Comparison of ENCODE assay signal across 16 cellular contexts in genomic region chr1:44553771-44554170, GRCh38.
DNase-seq lines count a peak whose midpoint lies in the region; ATAC-seq and TF ChIP-seq lines count a peak whose summit lies in the region.
"Had no signal": no experiment of that assay in that cellular context is flagged by ENCODE, and none has a peak within 500 bp of the region (broad histone marks: within the 10 kb centered on the region; RNA-seq: fewer than 3 reads in every experiment).

No MANE protein-coding gene starts in this region.

- DNase-seq in ELR (ENCODE audit: low read depth) (peak; percentile 79), Panc1 (ENCODE audit: low read depth, low spot score) (no peak), dorsolateral prefrontal cortex (no peak), myocyte (ENCODE audit: low read depth) (peak; percentile 74), esophagus muscularis mucosa (ENCODE audit: extremely low spot score) (no peak), T-helper 2 cell (no peak)
- no peak for DNase-seq in activated CD4-positive, CD25-positive, alpha-beta regulatory T cell (lab: John Stamatoyannopoulos, UW)
- DNase-seq: activated naive CD4-positive, alpha-beta T cell treated with anti-CD3 and anti-CD28 coated beads, Interleukin-2, amount 50 U/mL, for 16 hours; CD4-positive, alpha-beta T cell; heart right ventricle; NCI-H2081; stimulated activated naive CD4-positive, alpha-beta T cell had no signal

- no peak for TF ChIP-seq EP300 in esophagus muscularis mucosa (IDR thresholded peaks at IDR 0.05)

- ATAC-seq in Panc1 (peak; percentile 91), HG03432 (IDR thresholded peaks at IDR 0.05; ENCODE audit: unreplicated experiment) (no peak)
- ATAC-seq: heart right ventricle, K562 had no signal

- no peak overlapping the region for H3K27ac ChIP-seq in Panc1 (ENCODE audit: low read length)
- H3K27ac ChIP-seq in dorsolateral prefrontal cortex, result peak overlapping the region in 56 of 59 donors; percentile 3 to 100 (median 67)
- H3K27ac ChIP-seq in esophagus muscularis mucosa (replicated peaks in 1 of 4), result no peak overlapping the region
- H3K27ac ChIP-seq: coronary artery, heart right ventricle, parathyroid adenoma had no signal

- BruUV-seq in Panc1 (replicated peaks; lab: Mats Ljungman, UMichigan), result no TSS peak

- POLR2A ChIA-PET in Panc1 (lab: Charles Lee), result interaction anchor here (1.2 kb wide), 1 partner anchor 16 kb away, joined by 3 read pairs; no protein-coding TSS in a partner anchor

- CTCF ChIA-PET in Panc1 (lab: Charles Lee), result no interaction called here

- no peak overlapping the region for H3K4me3 ChIP-seq in Panc1 (ENCODE audit: low read depth in 2 of 2, low read length in 2 of 2)
- no peak overlapping the region for H3K4me3 ChIP-seq in dorsolateral prefrontal cortex
- H3K4me3 ChIP-seq in esophagus muscularis mucosa, result no peak overlapping the region
- H3K4me3 ChIP-seq: coronary artery, heart right ventricle, K562 had no signal

- no peak for TF ChIP-seq CTCF in Panc1 (IDR thresholded peaks at IDR 0.05)
- TF ChIP-seq CTCF in dorsolateral prefrontal cortex (IDR thresholded peaks at IDR 0.05 in 54 of 56, conservative IDR thresholded peaks at IDR 0.05 in 2 of 56; ENCODE audit: low read depth in 1 of 56, partially characterized antibody in 56 of 56), result no peak
- TF ChIP-seq CTCF in esophagus muscularis mucosa (IDR thresholded peaks at IDR 0.05), result no peak

- intact Hi-C loops in Panc1 (cut with micrococcal nuclease; ENCODE audit: unreplicated experiment), result no loop called here
- intact Hi-C loops in dorsolateral prefrontal cortex (cut with DNase I), result no loop called here
- intact Hi-C loops in esophagus muscularis mucosa (cut with DNase I), result no loop called here

- H3K4me1 ChIP-seq in Panc1 (ENCODE audit: control insufficient read depth, insufficient read depth, low read length), result peaks cover 11% of the 10 kb centered on the region
- no peaks in the 10 kb centered on the region for H3K4me1 ChIP-seq in esophagus muscularis mucosa
- H3K4me1 ChIP-seq: heart right ventricle, parathyroid adenoma had no signal

- no peaks in the 10 kb centered on the region for H3K36me3 ChIP-seq in Panc1 (ENCODE audit: control insufficient read depth, insufficient read depth, low read length)
- H3K36me3 ChIP-seq in esophagus muscularis mucosa, result no peaks in the 10 kb centered on the region
- H3K36me3 ChIP-seq: heart right ventricle had no signal

- no peaks in the 10 kb centered on the region for H3K27me3 ChIP-seq in Panc1 (ENCODE audit: control insufficient read depth, insufficient read depth, low read length)
- H3K27me3 ChIP-seq in dorsolateral prefrontal cortex, result no peaks in the 10 kb centered on the region
- H3K27me3 ChIP-seq in esophagus muscularis mucosa, result peaks cover 0 to 9% (median 0%) of the 10 kb centered on the region in 4 donors

- H3K9me3 ChIP-seq in Panc1 (ENCODE audit: control insufficient read depth, insufficient read depth, low read depth, low read length), result no peaks in the 10 kb centered on the region
- H3K9me3 ChIP-seq in esophagus muscularis mucosa, result no peaks in the 10 kb centered on the region
- H3K9me3 ChIP-seq: heart right ventricle had no signal

- in situ Hi-C loops in Panc1 (cut with HindIII; ENCODE audit: low pct_unique_long_range_greater_than_20kb, low sequenced_read_pairs), result no loop called here

- TF ChIP-seq POLR2A in esophagus muscularis mucosa (IDR thresholded peaks at IDR 0.05; ENCODE audit: low read depth), result no peak

- 77% methylated on average over 6 of the region's 6 CpGs for WGBS in esophagus muscularis mucosa

Comparison
In these comparisons a context has a peak if more than half of its experiments do, and no peak if none do; other contexts are left out.
1. DNase-seq: peak in ELR (single experiment) and myocyte (single experiment); none in Panc1 (single experiment), dorsolateral prefrontal cortex (0 of 10), activated CD4-positive, CD25-positive, alpha-beta regulatory T cell (0 of 4), esophagus muscularis mucosa (single experiment) and T-helper 2 cell (0 of 5).
2. H3K27ac ChIP-seq: peak in dorsolateral prefrontal cortex (56 of 59); none in Panc1 (single experiment) and esophagus muscularis mucosa (0 of 4).